8 cellular contexts compared by ENCODE assay signal in genomic region chr19:1205114-1206062, GRCh38. TPM values are rescaled to one million over a fixed set of nuclear protein-coding genes. Genes with fewer than 3 reads are reported as not detected.
DNase-seq lines count a peak whose midpoint lies in the region; ATAC-seq and TF ChIP-seq lines count a peak whose summit lies in the region.

Gene STK11, plus strand, starts transcription at chr19:1205778. Its CDS starts 1,136 bp downstream, at chr19:1206914.

- CTCF ChIA-PET in activated CD4-positive, alpha-beta T cell treated with anti-CD3 and anti-CD28 coated beads for 36 hours (lab: Charles Lee), result no interaction called here

- intact Hi-C loops in activated CD4-positive, alpha-beta T cell treated with anti-CD3 and anti-CD28 coated beads for 36 hours (cut with DNase I, micrococcal nuclease), result loop anchor here in 1 of 2 experiments (1.0 kb wide), 12 partner anchors 31 to 525 kb away; partner anchors contain the start of genes CIRBP, FAM174C, POLR2E and PTBP1

- POLR2A ChIA-PET in activated CD4-positive, alpha-beta T cell treated with anti-CD3 and anti-CD28 coated beads for 36 hours (lab: Charles Lee), result no interaction called here

- peaks cover 23% of the 10 kb centered on the region for H3K4me1 Mint-ChIP-seq in activated CD4-positive, alpha-beta T cell treated with anti-CD3 and anti-CD28 coated beads for 36 hours
- H3K4me1 Mint-ChIP-seq in chondrocyte (ENCODE audit: low read depth), result peaks cover 43% of the 10 kb centered on the region

- H3K9me3 Mint-ChIP-seq in activated CD4-positive, alpha-beta T cell treated with anti-CD3 and anti-CD28 coated beads for 36 hours (ENCODE audit: low read depth), result no peaks in the 10 kb centered on the region
- no peaks in the 10 kb centered on the region for H3K9me3 Mint-ChIP-seq in chondrocyte (ENCODE audit: low read depth)

- peak within 1 kb of the TSS; percentile 77 for H3K27ac Mint-ChIP-seq in activated CD4-positive, alpha-beta T cell treated with anti-CD3 and anti-CD28 coated beads for 36 hours
- peak within 1 kb of the TSS; percentile 94 for H3K27ac Mint-ChIP-seq in chondrocyte (ENCODE audit: unreplicated experiment)

- peaks cover 26% of the 10 kb centered on the region for H3K36me3 Mint-ChIP-seq in activated CD4-positive, alpha-beta T cell treated with anti-CD3 and anti-CD28 coated beads for 36 hours (ENCODE audit: low read depth)
- H3K36me3 Mint-ChIP-seq in chondrocyte (ENCODE audit: low read depth), result no peaks in the 10 kb centered on the region

- TF ChIP-seq POLR2A in GM19099 (IDR thresholded peaks at IDR 0.05; ENCODE audit: extremely low read depth, insufficient read length, low read depth), result peak; percentile 76

- ATAC-seq in HG03432 (IDR thresholded peaks at IDR 0.05; ENCODE audit: unreplicated experiment), result peak; percentile 86
- ATAC-seq in activated CD4-positive, alpha-beta T cell treated with anti-CD3 and anti-CD28 coated beads for 36 hours, result peak; percentile 97

- TF ChIP-seq CTCF in chondrocyte (IDR thresholded peaks at IDR 0.05), result no peak

- DNase-seq in AML-193 (lab: John Stamatoyannopoulos, UW) (peak; percentile 92 to 93), NCI-H510A (lab: John Stamatoyannopoulos, UW) (peak; percentile 90), chondrocyte (ENCODE audit: low spot score) (peak; percentile 100), kidney glomerular epithelial cell (lab: John Stamatoyannopoulos, UW) (peak; percentile 83)
- peak; percentile 100 for DNase-seq in activated CD4-positive, alpha-beta T cell treated with anti-CD3 and anti-CD28 coated beads for 36 hours
- DNase-seq in stimulated activated CD4-positive, alpha-beta T cell treated with anti-CD3 and anti-CD28 coated beads, Interleukin-15, amount 100 ng/mL, for 48 hours (ENCODE audit: low read depth in 2 of 2), result peak; percentile 99

- H3K27me3 Mint-ChIP-seq in activated CD4-positive, alpha-beta T cell treated with anti-CD3 and anti-CD28 coated beads for 36 hours, result no peaks in the 10 kb centered on the region
- no peaks in the 10 kb centered on the region for H3K27me3 Mint-ChIP-seq in chondrocyte (ENCODE audit: low read depth)

- peak within 1 kb of the TSS; percentile 93 for H3K4me3 Mint-ChIP-seq in activated CD4-positive, alpha-beta T cell treated with anti-CD3 and anti-CD28 coated beads for 36 hours
- peak within 1 kb of the TSS; percentile 90 for H3K4me3 Mint-ChIP-seq in chondrocyte (ENCODE audit: unreplicated experiment)

RNA-seq across cellular contexts. Expression of gene STK11, which starts in this region (rescaled TPM):
- total RNA-seq in activated CD4-positive, alpha-beta T cell treated with anti-CD3 and anti-CD28 coated beads for 36 hours, result 10 to 100 TPM; 49.2 to 61.5 TPM
- 41.1 to 44.5 TPM (median 42.3 TPM) in 3 replicates for total RNA-seq in chondrocyte

Comparison
In these comparisons a context has a peak if more than half of its experiments do, and no peak if none do; other contexts are left out.
1. Peak in every context shown above with its lines: DNase-seq and ATAC-seq.